Comparison of ENCODE assay signal across 1 cellular context in the genomic region with DNA sequence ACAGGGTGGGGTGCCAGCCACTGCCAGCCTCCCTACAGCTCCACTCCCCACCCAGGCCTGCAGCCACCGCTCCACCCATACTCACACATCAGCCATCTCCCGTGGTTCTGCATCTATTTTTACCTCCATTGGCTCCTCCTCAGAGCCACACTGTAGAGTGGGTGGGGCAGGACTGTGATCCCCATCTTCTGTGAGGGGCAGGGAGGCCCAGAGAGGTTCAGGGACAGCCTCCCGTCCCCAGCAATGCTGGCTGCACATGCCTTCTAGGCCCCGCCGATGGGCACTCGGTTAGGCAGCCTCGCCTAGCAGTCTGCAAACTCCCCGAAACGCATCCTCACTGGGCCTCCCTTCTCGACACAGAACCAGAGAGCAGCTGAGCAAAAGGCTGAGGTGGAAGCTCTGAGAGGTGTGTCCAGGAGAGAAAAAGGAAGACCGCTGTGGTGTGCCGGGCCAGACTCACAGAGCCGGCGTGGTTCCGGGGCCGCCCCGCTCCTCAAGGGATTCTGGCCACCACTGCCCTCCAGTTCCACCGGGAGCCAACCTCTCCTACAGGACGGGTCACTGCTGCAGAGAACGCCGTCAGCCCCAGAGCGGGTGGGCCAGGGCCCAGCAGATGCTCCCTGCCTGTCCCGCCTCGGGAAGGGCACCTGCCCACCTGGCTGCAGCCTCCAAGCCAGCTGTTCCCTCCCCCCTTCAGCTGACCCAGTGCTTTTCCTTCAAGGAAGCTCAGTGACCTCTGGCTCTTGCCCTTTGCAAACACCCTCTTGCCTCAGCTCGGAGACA.
TF ChIP-seq lines count a peak whose summit lies in the region.

No MANE protein-coding gene starts in this region.

TF ChIP-seq in GM23338, 12 proteins besides CTCF, POLR2A, EP300 and RAD21 (continued from another document):
- TF ChIP-seq, protein P1, sequence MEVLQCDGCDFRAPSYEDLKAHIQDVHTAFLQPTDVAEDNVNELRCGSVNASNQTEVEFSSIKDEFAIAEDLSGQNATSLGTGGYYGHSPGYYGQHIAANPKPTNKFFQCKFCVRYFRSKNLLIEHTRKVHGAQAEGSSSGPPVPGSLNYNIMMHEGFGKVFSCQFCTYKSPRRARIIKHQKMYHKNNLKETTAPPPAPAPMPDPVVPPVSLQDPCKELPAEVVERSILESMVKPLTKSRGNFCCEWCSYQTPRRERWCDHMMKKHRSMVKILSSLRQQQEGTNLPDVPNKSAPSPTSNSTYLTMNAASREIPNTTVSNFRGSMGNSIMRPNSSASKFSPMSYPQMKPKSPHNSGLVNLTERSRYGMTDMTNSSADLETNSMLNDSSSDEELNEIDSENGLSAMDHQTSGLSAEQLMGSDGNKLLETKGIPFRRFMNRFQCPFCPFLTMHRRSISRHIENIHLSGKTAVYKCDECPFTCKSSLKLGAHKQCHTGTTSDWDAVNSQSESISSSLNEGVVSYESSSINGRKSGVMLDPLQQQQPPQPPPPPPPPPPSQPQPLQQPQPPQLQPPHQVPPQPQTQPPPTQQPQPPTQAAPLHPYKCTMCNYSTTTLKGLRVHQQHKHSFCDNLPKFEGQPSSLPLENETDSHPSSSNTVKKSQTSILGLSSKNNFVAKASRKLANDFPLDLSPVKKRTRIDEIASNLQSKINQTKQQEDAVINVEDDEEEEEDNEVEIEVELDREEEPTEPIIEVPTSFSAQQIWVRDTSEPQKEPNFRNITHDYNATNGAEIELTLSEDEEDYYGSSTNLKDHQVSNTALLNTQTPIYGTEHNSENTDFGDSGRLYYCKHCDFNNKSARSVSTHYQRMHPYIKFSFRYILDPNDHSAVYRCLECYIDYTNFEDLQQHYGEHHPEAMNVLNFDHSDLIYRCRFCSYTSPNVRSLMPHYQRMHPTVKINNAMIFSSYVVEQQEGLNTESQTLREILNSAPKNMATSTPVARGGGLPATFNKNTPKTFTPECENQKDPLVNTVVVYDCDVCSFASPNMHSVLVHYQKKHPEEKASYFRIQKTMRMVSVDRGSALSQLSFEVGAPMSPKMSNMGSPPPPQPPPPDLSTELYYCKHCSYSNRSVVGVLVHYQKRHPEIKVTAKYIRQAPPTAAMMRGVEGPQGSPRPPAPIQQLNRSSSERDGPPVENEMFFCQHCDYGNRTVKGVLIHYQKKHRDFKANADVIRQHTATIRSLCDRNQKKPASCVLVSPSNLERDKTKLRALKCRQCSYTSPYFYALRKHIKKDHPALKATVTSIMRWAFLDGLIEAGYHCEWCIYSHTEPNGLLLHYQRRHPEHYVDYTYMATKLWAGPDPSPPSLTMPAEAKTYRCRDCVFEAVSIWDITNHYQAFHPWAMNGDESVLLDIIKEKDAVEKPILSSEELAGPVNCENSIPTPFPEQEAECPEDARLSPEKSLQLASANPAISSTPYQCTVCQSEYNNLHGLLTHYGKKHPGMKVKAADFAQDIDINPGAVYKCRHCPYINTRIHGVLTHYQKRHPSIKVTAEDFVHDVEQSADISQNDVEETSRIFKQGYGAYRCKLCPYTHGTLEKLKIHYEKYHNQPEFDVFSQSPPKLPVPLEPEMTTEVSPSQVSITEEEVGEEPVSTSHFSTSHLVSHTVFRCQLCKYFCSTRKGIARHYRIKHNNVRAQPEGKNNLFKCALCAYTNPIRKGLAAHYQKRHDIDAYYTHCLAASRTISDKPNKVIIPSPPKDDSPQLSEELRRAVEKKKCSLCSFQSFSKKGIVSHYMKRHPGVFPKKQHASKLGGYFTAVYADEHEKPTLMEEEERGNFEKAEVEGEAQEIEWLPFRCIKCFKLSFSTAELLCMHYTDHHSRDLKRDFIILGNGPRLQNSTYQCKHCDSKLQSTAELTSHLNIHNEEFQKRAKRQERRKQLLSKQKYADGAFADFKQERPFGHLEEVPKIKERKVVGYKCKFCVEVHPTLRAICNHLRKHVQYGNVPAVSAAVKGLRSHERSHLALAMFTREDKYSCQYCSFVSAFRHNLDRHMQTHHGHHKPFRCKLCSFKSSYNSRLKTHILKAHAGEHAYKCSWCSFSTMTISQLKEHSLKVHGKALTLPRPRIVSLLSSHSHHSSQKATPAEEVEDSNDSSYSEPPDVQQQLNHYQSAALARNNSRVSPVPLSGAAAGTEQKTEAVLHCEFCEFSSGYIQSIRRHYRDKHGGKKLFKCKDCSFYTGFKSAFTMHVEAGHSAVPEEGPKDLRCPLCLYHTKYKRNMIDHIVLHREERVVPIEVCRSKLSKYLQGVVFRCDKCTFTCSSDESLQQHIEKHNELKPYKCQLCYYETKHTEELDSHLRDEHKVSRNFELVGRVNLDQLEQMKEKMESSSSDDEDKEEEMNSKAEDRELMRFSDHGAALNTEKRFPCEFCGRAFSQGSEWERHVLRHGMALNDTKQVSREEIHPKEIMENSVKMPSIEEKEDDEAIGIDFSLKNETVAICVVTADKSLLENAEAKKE (CRISPR knock-in tag; IDR thresholded peaks at IDR 0.05): no peak
- TF ChIP-seq POLR2AphosphoS5 (IDR thresholded peaks at IDR 0.05; ENCODE audit: low read depth) (no peak), CREB1 (CRISPR knock-in tag; IDR thresholded peaks at IDR 0.05; ENCODE audit: low read depth) (no peak), NANOG (IDR thresholded peaks at IDR 0.05; ENCODE audit: borderline replicate concordance) (no peak), STAT1 (IDR thresholded peaks at IDR 0.05; ENCODE audit: unreplicated experiment) (no peak)
